6 cellular contexts compared by ENCODE assay signal in genomic region chr11:46675288-46675851, GRCh38. TPM values are rescaled to one million over a fixed set of nuclear protein-coding genes. Genes with fewer than 3 reads are reported as not detected.
A peak's percentile ranks its signal among the peaks of the same experiment; 100 is the strongest.
DNase-seq lines count a peak whose midpoint lies in the region; ATAC-seq and TF ChIP-seq lines count a peak whose summit lies in the region.

No MANE protein-coding gene starts in this region.

- peak; percentile 29 for ATAC-seq in HCT116
- ATAC-seq in omental fat pad (ENCODE audit: low FRiP score): no peak
- no peak for ATAC-seq in GM21447 (IDR thresholded peaks at IDR 0.05; ENCODE audit: unreplicated experiment)
- no peak for ATAC-seq in GM21576 (IDR thresholded peaks at IDR 0.05; ENCODE audit: unreplicated experiment)

- H3K9me2 ChIP-seq in HCT116 (ENCODE audit: insufficient read depth): no peaks in the 10 kb centered on the region

- no peak overlapping the region for H2AFZ ChIP-seq in HCT116 (ENCODE audit: low read depth, low read length, poor library complexity, severe bottlenecking)

- RAD21 ChIA-PET in HCT116 (lab: Charles Lee; ENCODE audit: low non-redundant PET in 1 of 2, low total read pairs in 2 of 2, uncharacterized antibody in 2 of 2, unreplicated experiment in 2 of 2): no interaction called here

- H4K20me1 ChIP-seq in HCT116 (ENCODE audit: insufficient read depth): no peaks in the 10 kb centered on the region

- BruUV-seq in HCT116 (replicated peaks; lab: Mats Ljungman, UMichigan): no TSS peak

- POLR2A ChIA-PET in HCT116 (lab: Charles Lee): no interaction called here

- no peaks in the 10 kb centered on the region for H3K79me2 ChIP-seq in HCT116 (ENCODE audit: insufficient read depth, low read length)

- TF ChIP-seq RAD21 in HCT116 (IDR thresholded peaks at IDR 0.05; ENCODE audit: low read depth): no peak

- H3K4me3 ChIP-seq in HCT116 (replicated peaks in 1 of 2; ENCODE audit: low read depth in 1 of 2, low read length in 2 of 2): no peak overlapping the region
- H3K4me3 ChIP-seq in cardiac fibroblast (replicated peaks in 1 of 2; ENCODE audit: low read depth in 2 of 2, low read length in 2 of 2): no peak overlapping the region

- no peaks in the 10 kb centered on the region for H3K27me3 ChIP-seq in HCT116 (ENCODE audit: insufficient read depth, low read length)

- no peaks in the 10 kb centered on the region for H3K9me3 ChIP-seq in HCT116 (ENCODE audit: control insufficient read depth in 1 of 2, insufficient read depth in 1 of 2, low read depth in 1 of 2, low read length in 2 of 2)

- CTCF ChIA-PET in HCT116 (lab: Charles Lee): no interaction called here

- intact Hi-C loops in HCT116 (cut with micrococcal nuclease): no loop called here

- no peak overlapping the region for H3K27ac ChIP-seq in HCT116 (ENCODE audit: low read depth, low read length)

- H3K4me1 ChIP-seq in HCT116 (ENCODE audit: control insufficient read depth in 1 of 2, insufficient read depth in 2 of 2, low read length in 2 of 2): peaks cover 0 to 4% of the 10 kb centered on the region in 2 experiments; a peak in 1 of 4 replicates

- TF ChIP-seq CTCF in HCT116 (IDR thresholded peaks at IDR 0.05 in 2 of 3, conservative IDR thresholded peaks at IDR 0.05 in 1 of 3; ENCODE audit: borderline replicate concordance in 1 of 3, insufficient read depth in 1 of 3, low read depth in 2 of 3, low read length in 2 of 3): no peak
- peak; percentile 26 for TF ChIP-seq CTCF in cardiac fibroblast (IDR thresholded peaks at IDR 0.05; ENCODE audit: low read depth, low read length)
- TF ChIP-seq CTCF in omental fat pad (IDR thresholded peaks at IDR 0.05): no peak

- no peak for DNase-seq in HCT116 (ENCODE audit: low read depth, low spot score)
- DNase-seq in cardiac fibroblast (ENCODE audit: low read depth in 2 of 2): peak; percentile 76
- DNase-seq in omental fat pad (ENCODE audit: low spot score): peak; percentile 47
- no peak for DNase-seq in activated CD8-positive, alpha-beta memory T cell treated with anti-CD3 and anti-CD28 coated beads for 24 hours

- TF ChIP-seq POLR2A in HCT116 (IDR thresholded peaks at IDR 0.05; ENCODE audit: borderline replicate concordance, extremely low read depth, insufficient read depth, insufficient read length): no peak

- peaks cover 4 to 10% of the 10 kb centered on the region in 2 experiments; a peak in 3 of 4 replicates for H3K36me3 ChIP-seq in HCT116 (ENCODE audit: control insufficient read depth in 1 of 2, insufficient read depth in 2 of 2, low read length in 2 of 2)

- H3K9ac ChIP-seq in HCT116 (ENCODE audit: low read length): no peak overlapping the region

- no peak overlapping the region for H3K4me2 ChIP-seq in HCT116 (ENCODE audit: low read length)

TF ChIP-seq in HCT116, 20 proteins besides CTCF, POLR2A, EP300 and RAD21:
- TF ChIP-seq CEBPB (IDR thresholded peaks at IDR 0.05; ENCODE audit: low read depth) (0 out of 2 replicates have a peak, but pooled peaks have one; percentile 16), SRF (IDR thresholded peaks at IDR 0.05; ENCODE audit: low read depth) (no peak)

RNA-seq across cellular contexts. Expression of gene ARHGAP1, which starts 25.0 kb away (rescaled TPM):
- total RNA-seq in HCT116 (2021; ENCODE audit: unreplicated experiment): 36.9 TPM
- 26.0 and 27.6 TPM in 2 replicates for polyA plus RNA-seq in HCT116 (2012)
- total RNA-seq in omental fat pad: 10 to 100 TPM; 34.6 to 69.2 (median 42.6) TPM

RNA-seq across cellular contexts. Expression of gene ZNF408, which starts 25.5 kb away (rescaled TPM):
- total RNA-seq in HCT116 (2021; ENCODE audit: unreplicated experiment) (14.4 TPM), omental fat pad (10 to 100 TPM in 1 of 4 donors, 1 to 10 TPM in 3; 4.3 to 12.2 (median 7.9) TPM)
- polyA plus RNA-seq in HCT116 (2012): 10.1 and 11.0 TPM in 2 replicates

RNA-seq across cellular contexts. Expression of gene F2, which starts 43.6 kb away (rescaled TPM):
- total RNA-seq in HCT116 (2021; ENCODE audit: unreplicated experiment) (0.47 TPM), omental fat pad (not detected)
- 0.05 and 0.12 TPM in 2 replicates for polyA plus RNA-seq in HCT116 (2012)

RNA-seq across cellular contexts. Expression of gene ATG13, which starts 58.0 kb away (rescaled TPM):
- total RNA-seq in HCT116 (2021; ENCODE audit: unreplicated experiment): 69.2 TPM
- 40.3 and 56.0 TPM in 2 replicates for polyA plus RNA-seq in HCT116 (2012)
- 100 to 1,000 TPM in 1 of 4 donors, 10 to 100 TPM in 3; 73.7 to 137 (median 83.3) TPM for total RNA-seq in omental fat pad

RNA-seq across cellular contexts. Expression of gene HARBI1, which starts 58.3 kb away (rescaled TPM):
- 1.9 TPM for total RNA-seq in HCT116 (2021; ENCODE audit: unreplicated experiment)
- 1.2 and 2.0 TPM in 2 replicates for polyA plus RNA-seq in HCT116 (2012)
- 1 to 10 TPM; 1.4 to 4.0 (median 2.7) TPM for total RNA-seq in omental fat pad

Comparison
In these comparisons a context has a peak if more than half of its experiments do, and no peak if none do; other contexts are left out.
1. DNase-seq: peak in cardiac fibroblast (2 of 2) and omental fat pad (single experiment); none in HCT116 (single experiment) and activated CD8-positive, alpha-beta memory T cell treated with anti-CD3 and anti-CD28 coated beads for 24 hours (single experiment).